ENCODE assay signal across 1 cellular context in the genomic region with DNA sequence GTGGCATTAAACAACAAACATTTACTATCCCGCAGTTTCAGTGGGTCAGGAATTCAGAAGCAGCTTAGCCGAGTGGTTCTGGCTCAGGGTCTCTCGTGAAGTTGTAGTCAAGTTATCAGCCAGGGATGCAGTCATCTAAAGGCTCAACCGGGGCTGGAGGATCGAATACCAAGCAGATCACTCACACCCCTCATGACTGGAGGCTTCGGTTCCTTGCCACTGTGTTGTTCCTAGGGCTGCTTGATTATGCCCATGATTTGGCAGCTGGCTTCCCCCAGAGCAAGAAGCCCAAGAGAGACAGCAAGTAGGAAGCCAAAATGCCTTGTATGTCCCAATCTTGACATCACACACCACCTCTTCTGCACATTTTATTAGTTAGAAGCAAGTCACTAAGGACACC.
TF ChIP-seq lines count a peak whose summit lies in the region.

No MANE protein-coding gene starts in this region.

TF ChIP-seq in IMR-90, 13 proteins besides CTCF, POLR2A, EP300 and RAD21:
- TF ChIP-seq RCOR1 (IDR thresholded peaks at IDR 0.05; ENCODE audit: insufficient replicate concordance, low read length) (peak; percentile 41), MXI1 (IDR thresholded peaks at IDR 0.05; ENCODE audit: borderline replicate concordance, low read depth, low read length) (no peak), CHD1 (IDR thresholded peaks at IDR 0.05; ENCODE audit: low read depth, low read length) (no peak), CEBPB (IDR thresholded peaks at IDR 0.05; ENCODE audit: low read depth, low read length) (0 out of 2 replicates have a peak, but pooled peaks have one; percentile 0)
- TF ChIP-seq, protein P1, sequence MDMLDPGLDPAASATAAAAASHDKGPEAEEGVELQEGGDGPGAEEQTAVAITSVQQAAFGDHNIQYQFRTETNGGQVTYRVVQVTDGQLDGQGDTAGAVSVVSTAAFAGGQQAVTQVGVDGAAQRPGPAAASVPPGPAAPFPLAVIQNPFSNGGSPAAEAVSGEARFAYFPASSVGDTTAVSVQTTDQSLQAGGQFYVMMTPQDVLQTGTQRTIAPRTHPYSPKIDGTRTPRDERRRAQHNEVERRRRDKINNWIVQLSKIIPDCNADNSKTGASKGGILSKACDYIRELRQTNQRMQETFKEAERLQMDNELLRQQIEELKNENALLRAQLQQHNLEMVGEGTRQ (IDR thresholded peaks at IDR 0.05; ENCODE audit: low read depth, low read length), result no peak; the same call in 1 of the 2 replicates
